ENCODE assay signal across 26 cellular contexts in the genomic region with DNA sequence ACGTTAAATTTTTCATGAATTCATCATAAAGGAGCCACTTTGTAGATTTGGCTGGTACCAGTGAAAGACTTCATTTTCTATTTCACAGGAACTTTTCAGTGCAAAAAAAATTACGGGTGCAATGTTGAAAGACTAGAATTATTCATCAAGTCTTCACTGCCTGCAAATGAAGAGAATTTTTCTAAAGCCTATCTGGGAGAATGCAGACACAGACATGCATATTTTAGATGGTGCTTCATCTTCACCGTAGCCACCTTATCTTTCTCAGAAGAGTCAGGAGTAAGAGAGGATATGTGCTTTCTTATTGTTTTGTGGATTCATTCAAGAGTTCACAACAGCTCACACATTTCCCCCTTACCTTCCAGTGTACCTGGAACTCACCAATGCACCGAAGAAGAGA.
"Had no signal": no experiment of that assay in that cellular context is flagged by ENCODE, and none has a peak within 500 bp of the region (broad histone marks: within the 10 kb centered on the region; RNA-seq: fewer than 3 reads in every experiment).

No MANE protein-coding gene starts in this region.

- H3K4me3 ChIP-seq: left ventricle myocardium inferior, lung, pancreas, prostate gland, skin epidermis, stomach, suprapubic skin, transverse colon, upper lobe of left lung, vagina had no signal

- H3K9me3 Mint-ChIP-seq: mesothelial cell of epicardium; naive B cell; natural killer cell; stimulated activated naive B cell treated with anti-CD40 and anti-IgM and Interleukin-4, amounts not matched to agents 10 μg/mL and 1 μg/mL and 100 μg/mL, for 72 hours had no signal

- H3K4me1 ChIP-seq: pancreas, prostate gland, transverse colon, upper lobe of left lung, vagina had no signal

- DNase-seq: hippocampal formation; kidney; left ventricle myocardium inferior; mesendoderm; naive B cell; natural killer cell; pancreas; posterior cingulate gyrus; retina; right cardiac atrium; stimulated activated CD4-positive, alpha-beta T cell treated with anti-CD3 and anti-CD28 coated beads, Interleukin-12 subunit alpha, Interleukin-12 subunit beta, amount 100 ng/mL, for 4 hours; stimulated activated CD4-positive, alpha-beta T cell treated with anti-CD3 and anti-CD28 coated beads, Interleukin-15, amount 100 ng/mL, for 24 hours; stimulated activated CD4-positive, alpha-beta T cell treated with anti-CD3 and anti-CD28 coated beads, Interleukin-2, amount 100 ng/mL, for 24 hours; stimulated activated CD4-positive, alpha-beta T cell treated with anti-CD3 and anti-CD28 coated beads, Interleukin-4, amount 100 ng/mL, for 1 hour; stimulated activated naive B cell treated with anti-CD40 and anti-IgM and Interleukin-4, amounts not matched to agents 10 μg/mL and 1 μg/mL and 100 μg/mL, for 72 hours; stimulated activated naive CD8-positive, alpha-beta T cell treated with anti-CD3 and anti-CD28 coated beads, Interleukin-15, Interleukin-2, amounts not matched to agents 100 U/mL and 50 U/mL, for 24 hours; stomach; transverse colon; upper lobe of left lung had no signal

- H3K27me3 ChIP-seq: pancreas, stomach, suprapubic skin, transverse colon, upper lobe of left lung, vagina had no signal

- H3K36me3 ChIP-seq: left ventricle myocardium inferior, pancreas, prostate gland, stomach, suprapubic skin, transverse colon, upper lobe of left lung, vagina had no signal

- H3K4me3 Mint-ChIP-seq: mesothelial cell of epicardium; naive B cell; natural killer cell; stimulated activated naive B cell treated with anti-CD40 and anti-IgM and Interleukin-4, amounts not matched to agents 10 μg/mL and 1 μg/mL and 100 μg/mL, for 72 hours had no signal

- H3K4me1 Mint-ChIP-seq: mesothelial cell of epicardium; natural killer cell; stimulated activated naive B cell treated with anti-CD40 and anti-IgM and Interleukin-4, amounts not matched to agents 10 μg/mL and 1 μg/mL and 100 μg/mL, for 72 hours had no signal

- H3K27me3 Mint-ChIP-seq: naive B cell; stimulated activated naive B cell treated with anti-CD40 and anti-IgM and Interleukin-4, amounts not matched to agents 10 μg/mL and 1 μg/mL and 100 μg/mL, for 72 hours had no signal

- H3K27ac Mint-ChIP-seq: mesothelial cell of epicardium; naive B cell; natural killer cell; stimulated activated naive B cell treated with anti-CD40 and anti-IgM and Interleukin-4, amounts not matched to agents 10 μg/mL and 1 μg/mL and 100 μg/mL, for 72 hours had no signal

- FAIRE-seq: islet of Langerhans, kidney, pancreas had no signal

- H3K36me3 Mint-ChIP-seq: mesothelial cell of epicardium; naive B cell; natural killer cell; stimulated activated naive B cell treated with anti-CD40 and anti-IgM and Interleukin-4, amounts not matched to agents 10 μg/mL and 1 μg/mL and 100 μg/mL, for 72 hours had no signal

- ATAC-seq: natural killer cell; pancreas; right cardiac atrium; stimulated activated naive B cell treated with anti-CD40 and anti-IgM and Interleukin-4, amounts not matched to agents 10 μg/mL and 1 μg/mL and 100 μg/mL, for 72 hours; stimulated activated naive CD8-positive, alpha-beta T cell treated with anti-CD3 and anti-CD28 coated beads, Interleukin-15, Interleukin-2, amounts not matched to agents 100 U/mL and 50 U/mL, for 24 hours had no signal

- H3K27ac ChIP-seq: left ventricle myocardium inferior, pancreas, prostate gland, skin epidermis, suprapubic skin, transverse colon, upper lobe of left lung, vagina had no signal

- H3K9me3 ChIP-seq: left ventricle myocardium inferior, pancreas, prostate gland, stomach, suprapubic skin, transverse colon, upper lobe of left lung, vagina had no signal
